Comparison of ENCODE assay signal across 9 cellular contexts in genomic region chr19:45509692-45510015, GRCh38. TPM values are rescaled to one million over a fixed set of nuclear protein-coding genes. Genes with fewer than 3 reads are reported as not detected.
DNase-seq lines count a peak whose midpoint lies in the region; ATAC-seq, FAIRE-seq and TF ChIP-seq lines count a peak whose summit lies in the region.
"Had no signal": no experiment of that assay in that cellular context is flagged by ENCODE, and none has a peak within 500 bp of the region (broad histone marks: within the 10 kb centered on the region; RNA-seq: fewer than 3 reads in every experiment).

No MANE protein-coding gene starts in this region.

- H3K9me3 Mint-ChIP-seq in activated naive CD8-positive, alpha-beta T cell treated with anti-CD3 and anti-CD28 coated beads, Interleukin-2, amount 10 ng/mL, durations not matched to agents 7 days and 5 days, result no peaks in the 10 kb centered on the region

- H3K4me1 ChIP-seq in SK-N-SH (ENCODE audit: control insufficient read depth in 1 of 2, insufficient read depth in 2 of 2, low read depth in 1 of 2, low read length in 1 of 2) (peaks cover 6 to 12% of the 10 kb centered on the region in 2 experiments; a peak in 2 of 4 replicates), keratinocyte (ENCODE audit: control insufficient read depth, extremely low read depth, insufficient read depth, low read length) (peaks cover 47% of the 10 kb centered on the region)

- no peaks in the 10 kb centered on the region for H3K9me3 ChIP-seq in SK-N-SH
- no peaks in the 10 kb centered on the region for H3K9me3 ChIP-seq in keratinocyte (ENCODE audit: control insufficient read depth, low read depth, low read length)

- H3K9ac ChIP-seq in SK-N-SH (peak overlapping the region; percentile 53; the same call in 1 of the 2 replicates), keratinocyte (ENCODE audit: control insufficient read depth, extremely low read depth, insufficient read depth, low read length) (peak overlapping the region; percentile 94)

- no peak for FAIRE-seq in keratinocyte (lab: Jason Lieb, UNC)

- DNase-seq in SK-N-SH (no peak), keratinocyte (ENCODE audit: low read depth, low spot score) (no peak), substantia nigra (lab: John Stamatoyannopoulos, UW) (no peak), NCI-H748 (lab: John Stamatoyannopoulos, UW; ENCODE audit: unreplicated experiment) (no peak)
- DNase-seq in activated naive CD8-positive, alpha-beta T cell treated with anti-CD3 and anti-CD28 coated beads, Interleukin-2, amount 10 ng/mL, durations not matched to agents 7 days and 5 days, result no peak

- no peak for TF ChIP-seq EP300 in SK-N-SH (IDR thresholded peaks at IDR 0.05; ENCODE audit: borderline replicate concordance in 1 of 2, low read depth in 1 of 2, low read length in 1 of 2)

- H3K4me2 ChIP-seq in SK-N-SH (peak overlapping the region; percentile 100), keratinocyte (ENCODE audit: control insufficient read depth, extremely low read depth, insufficient read depth, low read depth, low read length) (peak overlapping the region; percentile 90)

- H3K4me1 Mint-ChIP-seq in activated naive CD8-positive, alpha-beta T cell treated with anti-CD3 and anti-CD28 coated beads, Interleukin-2, amount 10 ng/mL, durations not matched to agents 7 days and 5 days, result peaks cover 40% of the 10 kb centered on the region

- H3K4me3 Mint-ChIP-seq in activated naive CD8-positive, alpha-beta T cell treated with anti-CD3 and anti-CD28 coated beads, Interleukin-2, amount 10 ng/mL, durations not matched to agents 7 days and 5 days, result peak overlapping the region; percentile 98

- 60% methylated on average over 3 of the region's 3 CpGs for WGBS in SK-N-SH (ENCODE audit: low lambda C conversion rate)

- ATAC-seq in SK-N-SH treated with all-trans-retinoic acid at 6 μM for 48 hours, result no peak
- no peak for ATAC-seq in activated naive CD8-positive, alpha-beta T cell treated with anti-CD3 and anti-CD28 coated beads, Interleukin-2, amount 10 ng/mL, durations not matched to agents 7 days and 5 days (ENCODE audit: low read depth)
- no peak for ATAC-seq in HG03025 (IDR thresholded peaks at IDR 0.05; ENCODE audit: low FRiP score, unreplicated experiment)
- no peak for ATAC-seq in HG02938 (IDR thresholded peaks at IDR 0.05; ENCODE audit: unreplicated experiment)

- H2AFZ ChIP-seq in SK-N-SH (ENCODE audit: low read depth) (no peak overlapping the region), keratinocyte (ENCODE audit: control insufficient read depth, low read length) (no peak overlapping the region)

- H3F3A ChIP-seq in SK-N-SH (replicated peaks; ENCODE audit: insufficient read depth), result peaks cover 18% of the 10 kb centered on the region

- TF ChIP-seq RAD21 in SK-N-SH (IDR thresholded peaks at IDR 0.05; ENCODE audit: low read length), result no peak

- peak overlapping the region; percentile 95 for H3K27ac Mint-ChIP-seq in activated naive CD8-positive, alpha-beta T cell treated with anti-CD3 and anti-CD28 coated beads, Interleukin-2, amount 10 ng/mL, durations not matched to agents 7 days and 5 days

- peaks cover 19% of the 10 kb centered on the region for H3K36me3 Mint-ChIP-seq in activated naive CD8-positive, alpha-beta T cell treated with anti-CD3 and anti-CD28 coated beads, Interleukin-2, amount 10 ng/mL, durations not matched to agents 7 days and 5 days

- peaks cover 8% of the 10 kb centered on the region for H3K9me1 ChIP-seq in keratinocyte (ENCODE audit: control insufficient read depth, extremely low read depth, insufficient read depth, low read length)

- H3K27ac ChIP-seq in SK-N-SH (ENCODE audit: low read depth in 2 of 2, low read length in 1 of 2) (peak overlapping the region; percentile 18 to 88; a peak in 2 of 4 replicates), keratinocyte (ENCODE audit: control insufficient read depth, insufficient read depth, low read length) (peak overlapping the region; percentile 8), substantia nigra (ENCODE audit: low read depth, low read length, poor library complexity, severe bottlenecking) (peak overlapping the region; percentile 51)

- peak overlapping the region; percentile 74 to 98 for H3K4me3 ChIP-seq in SK-N-SH (ENCODE audit: low read depth in 2 of 2, low read length in 1 of 2)
- H3K4me3 ChIP-seq in keratinocyte (ENCODE audit: control insufficient read depth in 2 of 3, extremely low read depth in 1 of 3, insufficient read depth in 2 of 3, low read depth in 1 of 3, low read length in 3 of 3), result peak overlapping the region; percentile 58 to 99 (median 86)

- H3K36me3 ChIP-seq in SK-N-SH (replicated peaks in 1 of 2; ENCODE audit: control insufficient read depth in 1 of 2, insufficient read depth in 2 of 2, low read length in 1 of 2), result peaks cover 0 to 4% of the 10 kb centered on the region in 2 experiments
- H3K36me3 ChIP-seq in keratinocyte (ENCODE audit: control insufficient read depth in 2 of 2, extremely low read depth in 1 of 2, insufficient read depth in 2 of 2, low read length in 2 of 2), result peaks cover 4 to 18% of the 10 kb centered on the region in 2 experiments

- dilution Hi-C loops in keratinocyte (cut with MboI; ENCODE audit: extremely low pct_ligation_motif_present, low sequenced_read_pairs), result no loop called here

- H3K27me3 ChIP-seq in SK-N-SH (ENCODE audit: insufficient read depth), result no peaks in the 10 kb centered on the region
- no peaks in the 10 kb centered on the region for H3K27me3 ChIP-seq in keratinocyte (ENCODE audit: control insufficient read depth, extremely low read depth, insufficient read depth, low read length)

- TF ChIP-seq CTCF in SK-N-SH (IDR thresholded peaks at IDR 0.05) (no peak), keratinocyte (optimal IDR thresholded peaks at IDR 0.05 in 1 of 3, IDR thresholded peaks at IDR 0.05 in 1 of 3, conservative IDR thresholded peaks at IDR 0.05 in 1 of 3; ENCODE audit: extremely low read depth in 1 of 3, insufficient read depth in 2 of 3, low read length in 3 of 3) (no peak)

- H3K9me2 ChIP-seq in SK-N-SH, result no peaks in the 10 kb centered on the region

- H4K20me1 ChIP-seq in SK-N-SH (ENCODE audit: insufficient read depth) (peaks cover 45% of the 10 kb centered on the region), keratinocyte (ENCODE audit: control insufficient read depth, extremely low read depth, insufficient read depth, low read length) (peaks cover 30% of the 10 kb centered on the region)

- no peaks in the 10 kb centered on the region for H3K27me3 Mint-ChIP-seq in activated naive CD8-positive, alpha-beta T cell treated with anti-CD3 and anti-CD28 coated beads, Interleukin-2, amount 10 ng/mL, durations not matched to agents 7 days and 5 days

- peaks cover 77% of the 10 kb centered on the region for H3K79me2 ChIP-seq in SK-N-SH (ENCODE audit: insufficient read depth)
- peaks cover 73% of the 10 kb centered on the region for H3K79me2 ChIP-seq in keratinocyte (ENCODE audit: control insufficient read depth, insufficient read depth, low read length)

- POLR2A ChIA-PET in SK-N-SH (lab: Yijun Ruan, JAX), result no interaction called here
- POLR2A ChIA-PET in activated naive CD8-positive, alpha-beta T cell treated with anti-CD3 and anti-CD28 coated beads, Interleukin-2, amount 10 ng/mL, durations not matched to agents 7 days and 5 days (lab: Charles Lee), result interaction anchor here (1.0 kb wide), 1 partner anchor 12 kb away, joined by 3 read pairs; no protein-coding TSS in a partner anchor

- CTCF ChIA-PET in SK-N-SH (lab: Yijun Ruan, JAX), result interaction anchor here (0.9 to 2.6 kb wide), 3 partner anchors 24 to 71 kb away, joined by 4 to 11 read pairs (median 4); partner anchors contain the start of gene FOSB

RNA-seq across cellular contexts. Expression of gene VASP, which starts 2.4 kb away (rescaled TPM):
- polyA plus RNA-seq in SK-N-SH (2012; rRNA removed) (31.6 and 37.8 TPM in 2 replicates), keratinocyte (99.0 to 117 TPM (median 110 TPM) in 3 replicates)
- 26.2 and 30.0 TPM in 2 replicates for polyA plus RNA-seq in SK-N-SH (2012; cell fraction: cytosol; rRNA removed)
- 54.0 and 62.4 TPM in 2 replicates for polyA plus RNA-seq in SK-N-SH (2012; cell fraction: nucleus; rRNA removed)
- 100 to 1,000 TPM; 166 to 180 TPM for total RNA-seq in activated naive CD8-positive, alpha-beta T cell treated with anti-CD3 and anti-CD28 coated beads, Interleukin-2, amount 10 ng/mL, durations not matched to agents 7 days and 5 days
- polyA plus RNA-seq in keratinocyte (2011; ENCODE audit: low read depth), result 76.9 TPM
- polyA plus RNA-seq in keratinocyte (2011; cell fraction: cytosol; rRNA removed), result 78.8 and 128 TPM in 2 replicates
- 94.7 and 121 TPM in 2 replicates for polyA plus RNA-seq in keratinocyte (2011; cell fraction: nucleus; rRNA removed)
- polyA plus RNA-seq in keratinocyte (2012; ENCODE audit: low replicate concordance), result 53.7 and 126 TPM in 2 replicates
- polyA minus RNA-seq in keratinocyte, result 88.7 to 145 TPM (median 99.3 TPM) in 3 replicates
- polyA minus RNA-seq in keratinocyte (2011; cell fraction: cytosol; rRNA and poly(A)+ RNA removed), result 240 TPM
- 117 and 165 TPM in 2 replicates for polyA minus RNA-seq in keratinocyte (2011; cell fraction: nucleus; rRNA and poly(A)+ RNA removed)

RNA-seq across cellular contexts. Expression of gene PPM1N, which starts 11.4 kb away (rescaled TPM):
- polyA plus RNA-seq in SK-N-SH (2012; rRNA removed) (10.3 and 10.9 TPM in 2 replicates), keratinocyte (1.9 to 2.5 TPM (median 2.0 TPM) in 3 replicates)
- polyA plus RNA-seq in SK-N-SH (2012; cell fraction: cytosol; rRNA removed), result 6.8 and 8.2 TPM in 2 replicates
- polyA plus RNA-seq in SK-N-SH (2012; cell fraction: nucleus; rRNA removed), result 19.9 and 24.3 TPM in 2 replicates
- 1 to 10 TPM; 5.8 to 6.1 TPM for total RNA-seq in activated naive CD8-positive, alpha-beta T cell treated with anti-CD3 and anti-CD28 coated beads, Interleukin-2, amount 10 ng/mL, durations not matched to agents 7 days and 5 days
- polyA plus RNA-seq in keratinocyte (2011; ENCODE audit: low read depth), result 0.64 TPM
- polyA plus RNA-seq in keratinocyte (2011; cell fraction: cytosol; rRNA removed), result 1.6 and 2.1 TPM in 2 replicates
- polyA plus RNA-seq in keratinocyte (2011; cell fraction: nucleus; rRNA removed), result 1.4 and 1.9 TPM in 2 replicates
- polyA plus RNA-seq in keratinocyte (2012; ENCODE audit: low replicate concordance), result 1.2 and 2.1 TPM in 2 replicates
- 0.42 TPM in 1 of 3 replicates, not detected in the others for polyA minus RNA-seq in keratinocyte
- polyA minus RNA-seq in keratinocyte (2011; cell fraction: cytosol; rRNA and poly(A)+ RNA removed), result not detected
- polyA minus RNA-seq in keratinocyte (2011; cell fraction: nucleus; rRNA and poly(A)+ RNA removed), result not detected in 2 replicates

RNA-seq across cellular contexts. Expression of gene RTN2, which starts 12.8 kb away (rescaled TPM):
- polyA plus RNA-seq in SK-N-SH (2012; rRNA removed) (6.8 and 7.0 TPM in 2 replicates), keratinocyte (8.5 to 13.6 TPM (median 12.2 TPM) in 3 replicates)
- 4.3 and 6.8 TPM in 2 replicates for polyA plus RNA-seq in SK-N-SH (2012; cell fraction: cytosol; rRNA removed)
- polyA plus RNA-seq in SK-N-SH (2012; cell fraction: nucleus; rRNA removed), result 8.6 and 11.9 TPM in 2 replicates
- total RNA-seq in activated naive CD8-positive, alpha-beta T cell treated with anti-CD3 and anti-CD28 coated beads, Interleukin-2, amount 10 ng/mL, durations not matched to agents 7 days and 5 days, result 1 to 10 TPM; 3.0 to 3.3 TPM
- 4.5 TPM for polyA plus RNA-seq in keratinocyte (2011; ENCODE audit: low read depth)
- 7.2 and 12.4 TPM in 2 replicates for polyA plus RNA-seq in keratinocyte (2011; cell fraction: cytosol; rRNA removed)
- 6.7 and 10.0 TPM in 2 replicates for polyA plus RNA-seq in keratinocyte (2011; cell fraction: nucleus; rRNA removed)
- polyA plus RNA-seq in keratinocyte (2012; ENCODE audit: low replicate concordance), result 7.5 and 15.7 TPM in 2 replicates
- 5.7 to 20.4 TPM (median 8.5 TPM) in 3 replicates for polyA minus RNA-seq in keratinocyte
- 21.7 TPM for polyA minus RNA-seq in keratinocyte (2011; cell fraction: cytosol; rRNA and poly(A)+ RNA removed)
- polyA minus RNA-seq in keratinocyte (2011; cell fraction: nucleus; rRNA and poly(A)+ RNA removed), result 6.4 and 13.0 TPM in 2 replicates

RNA-seq across cellular contexts. Expression of gene FOSB, which starts 41.9 kb away (rescaled TPM):
- polyA plus RNA-seq in SK-N-SH (2012; rRNA removed) (38.4 and 78.2 TPM in 2 replicates), keratinocyte (0.27 to 4.6 TPM (median 3.9 TPM) in 3 replicates)
- 19.6 and 23.8 TPM in 2 replicates for polyA plus RNA-seq in SK-N-SH (2012; cell fraction: cytosol; rRNA removed)
- polyA plus RNA-seq in SK-N-SH (2012; cell fraction: nucleus; rRNA removed), result 377 and 391 TPM in 2 replicates
- 10 to 100 TPM; 68.7 to 69.4 TPM for total RNA-seq in activated naive CD8-positive, alpha-beta T cell treated with anti-CD3 and anti-CD28 coated beads, Interleukin-2, amount 10 ng/mL, durations not matched to agents 7 days and 5 days
- polyA plus RNA-seq in keratinocyte (2011; ENCODE audit: low read depth), result 7.5 TPM
- polyA plus RNA-seq in keratinocyte (2011; cell fraction: cytosol; rRNA removed), result 1.2 and 2.5 TPM in 2 replicates
- 69.0 and 109 TPM in 2 replicates for polyA plus RNA-seq in keratinocyte (2011; cell fraction: nucleus; rRNA removed)
- polyA plus RNA-seq in keratinocyte (2012; ENCODE audit: low replicate concordance), result 0.37 and 11.7 TPM in 2 replicates
- 2.9 to 15.1 TPM (median 9.2 TPM) in 3 replicates for polyA minus RNA-seq in keratinocyte
- polyA minus RNA-seq in keratinocyte (2011; cell fraction: cytosol; rRNA and poly(A)+ RNA removed), result 1.7 TPM
- 41.5 and 54.1 TPM in 2 replicates for polyA minus RNA-seq in keratinocyte (2011; cell fraction: nucleus; rRNA and poly(A)+ RNA removed)
- total RNA-seq: A172 had no signal
